In the genomic region with DNA sequence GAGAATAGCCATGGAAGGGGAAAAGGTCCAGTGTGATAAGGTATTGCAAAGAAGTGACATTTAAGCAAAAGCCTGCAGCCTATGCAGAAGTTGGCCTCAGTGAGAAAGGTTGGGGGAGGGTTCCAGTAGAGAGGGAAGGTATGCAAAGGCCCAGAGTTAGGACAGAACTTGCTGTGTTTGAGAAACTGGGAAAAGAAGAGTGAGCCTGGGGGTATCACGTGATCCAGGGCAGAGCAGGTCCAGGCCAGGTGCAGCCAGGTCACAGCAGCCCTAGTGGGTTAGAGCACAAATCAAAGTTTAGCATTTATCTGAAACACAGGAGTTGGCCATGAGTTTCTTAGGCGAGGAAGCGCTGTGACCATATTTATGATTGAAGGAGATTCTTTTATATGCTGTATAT, we compare ENCODE assay signal across 32 cellular contexts. TPM values are rescaled to one million over a fixed set of nuclear protein-coding genes. Genes with fewer than 3 reads are reported as not detected.
"Had no signal": no experiment of that assay in that cellular context is flagged by ENCODE, and none has a peak within 500 bp of the region (broad histone marks: within the 10 kb centered on the region; RNA-seq: fewer than 3 reads in every experiment).

No MANE protein-coding gene starts in this region.

- DNase-seq: activated CD4-positive, alpha-beta T cell treated with anti-CD3 and anti-CD28 coated beads for 36 hours; activated CD4-positive, CD25-positive, alpha-beta regulatory T cell; activated CD8-positive, alpha-beta memory T cell treated with anti-CD3 and anti-CD28 coated beads, Interleukin-2, amount 10 ng/mL, durations not matched to agents 7 days and 5 days; activated CD8-positive, alpha-beta T cell treated with anti-CD3 and anti-CD28 coated beads, Interleukin-2, amount 10 ng/mL, durations not matched to agents 7 days and 5 days; activated naive CD4-positive, alpha-beta T cell treated with Interleukin-2 at 50 U/mL for 16 hours; activated T-cell treated with anti-CD3 and anti-CD28 coated beads, Interleukin-2, amount 50 U/mL, for 48 hours; caudate nucleus; cortex of kidney; effector memory CD8-positive, alpha-beta T cell; erythroblast; heart left ventricle; midbrain; naive thymus-derived CD4-positive, alpha-beta T cell; nucleus accumbens; psoas muscle; stimulated activated CD4-positive, alpha-beta T cell treated with anti-CD3 and anti-CD28 coated beads, Interleukin-15, amount 100 ng/mL, for 24 hours; stimulated activated CD4-positive, alpha-beta T cell treated with anti-CD3 and anti-CD28 coated beads, Interleukin-2, amount 100 ng/mL, for 24 hours; stimulated activated naive B cell treated with anti-CD40 and anti-IgM and Interleukin-4, amounts not matched to agents 10 μg/mL and 1 μg/mL and 100 μg/mL, for 72 hours; T-helper 1 cell had no signal

- H3K9me3 ChIP-seq: ascending aorta, gastroesophageal sphincter, heart left ventricle, psoas muscle, stomach, uterus had no signal

- H3K9ac ChIP-seq: parathyroid adenoma had no signal

- H3K36me3 Mint-ChIP-seq: activated CD8-positive, alpha-beta memory T cell treated with anti-CD3 and anti-CD28 coated beads, Interleukin-2, amount 10 ng/mL, durations not matched to agents 7 days and 5 days; activated naive CD8-positive, alpha-beta T cell; memory B cell; naive thymus-derived CD4-positive, alpha-beta T cell; stimulated activated naive B cell treated with anti-CD40 and anti-IgM and Interleukin-4, amounts not matched to agents 10 μg/mL and 1 μg/mL and 100 μg/mL, for 72 hours; type B pancreatic cell had no signal

- H3K4me2 ChIP-seq: smooth muscle cell had no signal

- H3K9me3 Mint-ChIP-seq: memory B cell; naive thymus-derived CD4-positive, alpha-beta T cell; type B pancreatic cell had no signal

- H3K27ac ChIP-seq: ascending aorta, parathyroid adenoma, psoas muscle, uterus had no signal

- H3K27ac Mint-ChIP-seq: activated CD4-positive, alpha-beta T cell treated with anti-CD3 and anti-CD28 coated beads for 36 hours; activated CD8-positive, alpha-beta memory T cell treated with anti-CD3 and anti-CD28 coated beads, Interleukin-2, amount 10 ng/mL, durations not matched to agents 7 days and 5 days; activated CD8-positive, alpha-beta T cell treated with anti-CD3 and anti-CD28 coated beads, Interleukin-2, amount 10 ng/mL, durations not matched to agents 7 days and 5 days; activated naive CD8-positive, alpha-beta T cell; effector memory CD8-positive, alpha-beta T cell; memory B cell; naive thymus-derived CD4-positive, alpha-beta T cell; stimulated activated naive B cell treated with anti-CD40 and anti-IgM and Interleukin-4, amounts not matched to agents 10 μg/mL and 1 μg/mL and 100 μg/mL, for 72 hours; type B pancreatic cell had no signal

- H3K27me3 Mint-ChIP-seq: activated CD8-positive, alpha-beta memory T cell treated with anti-CD3 and anti-CD28 coated beads, Interleukin-2, amount 10 ng/mL, durations not matched to agents 7 days and 5 days; type B pancreatic cell had no signal

- H3K79me2 ChIP-seq: parathyroid adenoma had no signal

- H3K27me3 ChIP-seq: ascending aorta, heart left ventricle, stomach, uterus had no signal

- H3K4me1 ChIP-seq: ascending aorta, parathyroid adenoma, psoas muscle, uterus had no signal

- H3K4me3 ChIP-seq: gastroesophageal sphincter, heart left ventricle, psoas muscle, smooth muscle cell, stomach, uterus had no signal

- ATAC-seq: activated CD4-positive, alpha-beta T cell treated with anti-CD3 and anti-CD28 coated beads for 36 hours; activated CD8-positive, alpha-beta memory T cell treated with anti-CD3 and anti-CD28 coated beads, Interleukin-2, amount 10 ng/mL, durations not matched to agents 7 days and 5 days; activated CD8-positive, alpha-beta T cell treated with anti-CD3 and anti-CD28 coated beads, Interleukin-2, amount 10 ng/mL, durations not matched to agents 7 days and 5 days; effector memory CD8-positive, alpha-beta T cell; naive thymus-derived CD4-positive, alpha-beta T cell; stimulated activated naive B cell treated with anti-CD40 and anti-IgM and Interleukin-4, amounts not matched to agents 10 μg/mL and 1 μg/mL and 100 μg/mL, for 72 hours had no signal

- H3K4me1 Mint-ChIP-seq: activated CD4-positive, alpha-beta T cell treated with anti-CD3 and anti-CD28 coated beads for 36 hours; activated CD8-positive, alpha-beta memory T cell treated with anti-CD3 and anti-CD28 coated beads, Interleukin-2, amount 10 ng/mL, durations not matched to agents 7 days and 5 days; memory B cell; naive thymus-derived CD4-positive, alpha-beta T cell; stimulated activated naive B cell treated with anti-CD40 and anti-IgM and Interleukin-4, amounts not matched to agents 10 μg/mL and 1 μg/mL and 100 μg/mL, for 72 hours had no signal

- H3K36me3 ChIP-seq: ascending aorta, gastroesophageal sphincter, heart left ventricle, stomach, uterus had no signal

- H2AFZ ChIP-seq: parathyroid adenoma had no signal

- H3K4me3 Mint-ChIP-seq: activated CD4-positive, alpha-beta T cell treated with anti-CD3 and anti-CD28 coated beads for 36 hours; activated CD8-positive, alpha-beta memory T cell treated with anti-CD3 and anti-CD28 coated beads, Interleukin-2, amount 10 ng/mL, durations not matched to agents 7 days and 5 days; activated CD8-positive, alpha-beta T cell treated with anti-CD3 and anti-CD28 coated beads, Interleukin-2, amount 10 ng/mL, durations not matched to agents 7 days and 5 days; activated naive CD8-positive, alpha-beta T cell; effector memory CD8-positive, alpha-beta T cell; memory B cell; naive thymus-derived CD4-positive, alpha-beta T cell; stimulated activated naive B cell treated with anti-CD40 and anti-IgM and Interleukin-4, amounts not matched to agents 10 μg/mL and 1 μg/mL and 100 μg/mL, for 72 hours; type B pancreatic cell had no signal

RNA-seq across cellular contexts. Expression of a gene that starts 1.6 kb away (rescaled TPM):
- total RNA-seq: activated CD4-positive, alpha-beta T cell treated with anti-CD3 and anti-CD28 coated beads for 36 hours; activated CD8-positive, alpha-beta memory T cell treated with anti-CD3 and anti-CD28 coated beads, Interleukin-2, amount 10 ng/mL, durations not matched to agents 7 days and 5 days; activated CD8-positive, alpha-beta T cell treated with anti-CD3 and anti-CD28 coated beads, Interleukin-2, amount 10 ng/mL, durations not matched to agents 7 days and 5 days; naive thymus-derived CD4-positive, alpha-beta T cell; temporal lobe had no signal
- polyA plus RNA-seq: naive thymus-derived CD4-positive, alpha-beta T cell; neural cell had no signal

RNA-seq across cellular contexts. Expression of a gene that starts 21.6 kb away (rescaled TPM):
- total RNA-seq: activated CD4-positive, alpha-beta T cell treated with anti-CD3 and anti-CD28 coated beads for 36 hours; activated CD8-positive, alpha-beta memory T cell treated with anti-CD3 and anti-CD28 coated beads, Interleukin-2, amount 10 ng/mL, durations not matched to agents 7 days and 5 days; activated CD8-positive, alpha-beta T cell treated with anti-CD3 and anti-CD28 coated beads, Interleukin-2, amount 10 ng/mL, durations not matched to agents 7 days and 5 days; ascending aorta; chondrocyte; gastroesophageal sphincter; heart left ventricle; lower leg skin; naive thymus-derived CD4-positive, alpha-beta T cell; psoas muscle; smooth muscle cell; temporal lobe had no signal
- polyA plus RNA-seq: heart left ventricle; naive thymus-derived CD4-positive, alpha-beta T cell; neural cell; psoas muscle; smooth muscle cell had no signal

RNA-seq across cellular contexts. Expression of a gene that starts 29.3 kb away (rescaled TPM):
- total RNA-seq: activated CD4-positive, alpha-beta T cell treated with anti-CD3 and anti-CD28 coated beads for 36 hours; activated CD8-positive, alpha-beta memory T cell treated with anti-CD3 and anti-CD28 coated beads, Interleukin-2, amount 10 ng/mL, durations not matched to agents 7 days and 5 days; activated CD8-positive, alpha-beta T cell treated with anti-CD3 and anti-CD28 coated beads, Interleukin-2, amount 10 ng/mL, durations not matched to agents 7 days and 5 days; naive thymus-derived CD4-positive, alpha-beta T cell had no signal
- polyA plus RNA-seq: naive thymus-derived CD4-positive, alpha-beta T cell; neural cell had no signal
